In genomic region chr19:6556480-6556879, GRCh38 we compare ENCODE assay signal across 15 cellular contexts. TPM values are rescaled to one million over a fixed set of nuclear protein-coding genes. Genes with fewer than 3 reads are reported as not detected.
DNase-seq lines count a peak whose midpoint lies in the region; TF ChIP-seq lines count a peak whose summit lies in the region.
"Had no signal": no experiment of that assay in that cellular context is flagged by ENCODE, and none has a peak within 500 bp of the region (broad histone marks: within the 10 kb centered on the region; RNA-seq: fewer than 3 reads in every experiment).

No MANE protein-coding gene starts in this region.

- no peaks in the 10 kb centered on the region for H3K79me2 ChIP-seq in smooth muscle cell (ENCODE audit: low read depth)

- H3K36me3 ChIP-seq in brain microvascular endothelial cell (replicated peaks) (no peaks in the 10 kb centered on the region), smooth muscle cell (ENCODE audit: low read depth) (no peaks in the 10 kb centered on the region)
- H3K36me3 ChIP-seq: neutrophil had no signal

- H3K27ac ChIP-seq in brain microvascular endothelial cell (no peak overlapping the region), smooth muscle cell (ENCODE audit: low read depth) (no peak overlapping the region)
- H3K27ac ChIP-seq: neutrophil had no signal

- CTCF ChIA-PET in activated CD4-positive, alpha-beta memory T cell treated with anti-CD3 and anti-CD28 coated beads for 36 hours (lab: Charles Lee) = interaction anchor here (1.3 kb wide), 1 partner anchor 408 kb away, joined by 4 read pairs; no protein-coding TSS in a partner anchor
- CTCF ChIA-PET in activated CD4-positive, alpha-beta memory T cell treated with anti-CD3 and anti-CD28 coated beads, Interleukin-2, amount 10 ng/mL, durations not matched to agents 7 days and 5 days (lab: Charles Lee) = no interaction called here
- CTCF ChIA-PET in Calu3 (lab: Charles Lee) = no interaction called here

- DNase-seq in activated CD4-positive, alpha-beta memory T cell treated with anti-CD3 and anti-CD28 coated beads for 36 hours = peak; percentile 45
- no peak for DNase-seq in activated CD4-positive, alpha-beta memory T cell treated with anti-CD3 and anti-CD28 coated beads, Interleukin-2, amount 10 ng/mL, durations not matched to agents 7 days and 5 days
- DNase-seq in HCEC 1CT = peak; percentile 22
- peak; percentile 33 for DNase-seq in brain microvascular endothelial cell
- DNase-seq in smooth muscle cell (lab: John Stamatoyannopoulos, UW; ENCODE audit: unreplicated experiment) = no peak
- DNase-seq in NCI-H510A (lab: John Stamatoyannopoulos, UW) = no peak
- DNase-seq in G401 (ENCODE audit: low spot score) = no peak
- DNase-seq in Calu3 = no peak
- DNase-seq: activated CD4-positive, CD25-positive, alpha-beta regulatory T cell; activated T-cell treated with anti-CD3 and anti-CD28 coated beads, Interleukin-2, amount 50 U/mL, for 1 hour; NCI-H2171 treated with DMSO at 0.1 percent for 48 hours had no signal

- H4K20me1 ChIP-seq in smooth muscle cell (ENCODE audit: low read depth) = no peaks in the 10 kb centered on the region

- H3K9ac ChIP-seq in smooth muscle cell (ENCODE audit: low read depth) = no peak overlapping the region

- H3K4me1 Mint-ChIP-seq in activated CD4-positive, alpha-beta memory T cell treated with anti-CD3 and anti-CD28 coated beads for 36 hours (ENCODE audit: low read depth) = peaks cover 7% of the 10 kb centered on the region
- peaks cover 21% of the 10 kb centered on the region for H3K4me1 Mint-ChIP-seq in activated CD4-positive, alpha-beta memory T cell treated with anti-CD3 and anti-CD28 coated beads, Interleukin-2, amount 10 ng/mL, durations not matched to agents 7 days and 5 days
- H3K4me1 Mint-ChIP-seq in Calu3 (ENCODE audit: low read depth, unreplicated experiment) = no peaks in the 10 kb centered on the region

- peaks cover 9% of the 10 kb centered on the region for H3K4me1 ChIP-seq in smooth muscle cell (ENCODE audit: low read depth)

- H3K27ac Mint-ChIP-seq in activated CD4-positive, alpha-beta memory T cell treated with anti-CD3 and anti-CD28 coated beads for 36 hours = no peak overlapping the region
- no peak overlapping the region for H3K27ac Mint-ChIP-seq in activated CD4-positive, alpha-beta memory T cell treated with anti-CD3 and anti-CD28 coated beads, Interleukin-2, amount 10 ng/mL, durations not matched to agents 7 days and 5 days
- no peak overlapping the region for H3K27ac Mint-ChIP-seq in Calu3 (ENCODE audit: unreplicated experiment)

- POLR2A ChIA-PET in activated CD4-positive, alpha-beta memory T cell treated with anti-CD3 and anti-CD28 coated beads for 36 hours (lab: Charles Lee) = no interaction called here
- POLR2A ChIA-PET in activated CD4-positive, alpha-beta memory T cell treated with anti-CD3 and anti-CD28 coated beads, Interleukin-2, amount 10 ng/mL, durations not matched to agents 7 days and 5 days (lab: Charles Lee) = no interaction called here

- no peak overlapping the region for H2AFZ ChIP-seq in smooth muscle cell (ENCODE audit: low read depth)

- BruUV-seq in Calu3 (replicated peaks; lab: Mats Ljungman, UMichigan) = no TSS peak

- H3K9me3 Mint-ChIP-seq in activated CD4-positive, alpha-beta memory T cell treated with anti-CD3 and anti-CD28 coated beads for 36 hours = no peaks in the 10 kb centered on the region
- H3K9me3 Mint-ChIP-seq in activated CD4-positive, alpha-beta memory T cell treated with anti-CD3 and anti-CD28 coated beads, Interleukin-2, amount 10 ng/mL, durations not matched to agents 7 days and 5 days = no peaks in the 10 kb centered on the region
- no peaks in the 10 kb centered on the region for H3K9me3 Mint-ChIP-seq in Calu3 (ENCODE audit: low read depth, unreplicated experiment)

- H3K9me3 ChIP-seq in smooth muscle cell (replicated peaks; ENCODE audit: low read depth) = no peaks in the 10 kb centered on the region
- H3K9me3 ChIP-seq: neutrophil had no signal

- intact Hi-C loops in activated CD4-positive, alpha-beta memory T cell treated with anti-CD3 and anti-CD28 coated beads for 36 hours (cut with micrococcal nuclease) = no loop called here
- intact Hi-C loops in Calu3 (cut with micrococcal nuclease; ENCODE audit: unreplicated experiment) = no loop called here

- peak overlapping the region; percentile 49 for H3K4me2 ChIP-seq in smooth muscle cell

- 52% methylated on average over 7 of the region's 7 CpGs for whole genome bisulfite sequencing in smooth muscle cell (ENCODE audit: low lambda C conversion rate)

- in situ Hi-C loops in brain microvascular endothelial cell (cut with HindIII; ENCODE audit: low pct_ligation_motif_present, low sequenced_read_pairs) (no loop called here), G401 (cut with HindIII; ENCODE audit: low sequenced_read_pairs) (no loop called here)

- no peaks in the 10 kb centered on the region for H3K36me3 Mint-ChIP-seq in activated CD4-positive, alpha-beta memory T cell treated with anti-CD3 and anti-CD28 coated beads for 36 hours
- H3K36me3 Mint-ChIP-seq in activated CD4-positive, alpha-beta memory T cell treated with anti-CD3 and anti-CD28 coated beads, Interleukin-2, amount 10 ng/mL, durations not matched to agents 7 days and 5 days (ENCODE audit: low read depth) = no peaks in the 10 kb centered on the region
- H3K36me3 Mint-ChIP-seq in Calu3 (ENCODE audit: insufficient read depth, unreplicated experiment) = no peaks in the 10 kb centered on the region

- H3K27me3 Mint-ChIP-seq in activated CD4-positive, alpha-beta memory T cell treated with anti-CD3 and anti-CD28 coated beads for 36 hours = peaks cover 1% of the 10 kb centered on the region
- H3K27me3 Mint-ChIP-seq in activated CD4-positive, alpha-beta memory T cell treated with anti-CD3 and anti-CD28 coated beads, Interleukin-2, amount 10 ng/mL, durations not matched to agents 7 days and 5 days = peaks cover 2% of the 10 kb centered on the region
- no peaks in the 10 kb centered on the region for H3K27me3 Mint-ChIP-seq in Calu3 (ENCODE audit: unreplicated experiment)

- H3K4me3 ChIP-seq in brain microvascular endothelial cell (ENCODE audit: low read depth, low read length) = no peak overlapping the region
- H3K4me3 ChIP-seq in smooth muscle cell = no peak overlapping the region

- H3K27me3 ChIP-seq in brain microvascular endothelial cell (replicated peaks) = no peaks in the 10 kb centered on the region
- no peaks in the 10 kb centered on the region for H3K27me3 ChIP-seq in smooth muscle cell (ENCODE audit: low read depth)

- H3K4me3 Mint-ChIP-seq in activated CD4-positive, alpha-beta memory T cell treated with anti-CD3 and anti-CD28 coated beads for 36 hours = no peak overlapping the region
- no peak overlapping the region for H3K4me3 Mint-ChIP-seq in activated CD4-positive, alpha-beta memory T cell treated with anti-CD3 and anti-CD28 coated beads, Interleukin-2, amount 10 ng/mL, durations not matched to agents 7 days and 5 days
- no peak overlapping the region for H3K4me3 Mint-ChIP-seq in Calu3 (ENCODE audit: low read depth, unreplicated experiment)

- TF ChIP-seq CTCF in brain microvascular endothelial cell (IDR thresholded peaks at IDR 0.05; ENCODE audit: low read depth, low read length, missing control alignments) (no peak), smooth muscle cell (IDR thresholded peaks at IDR 0.05; ENCODE audit: borderline replicate concordance, insufficient read depth, poor library complexity, severe bottlenecking) (no peak), Calu3 (IDR thresholded peaks at IDR 0.05; ENCODE audit: unreplicated experiment) (no peak)

- H3F3A ChIP-seq in smooth muscle cell (ENCODE audit: low read depth) = no peaks in the 10 kb centered on the region

RNA-seq across cellular contexts. Expression of gene TNFSF9, which starts 25.7 kb away (rescaled TPM):
- 1 to 10 TPM; 1.2 to 1.4 TPM for total RNA-seq in activated CD4-positive, alpha-beta memory T cell treated with anti-CD3 and anti-CD28 coated beads for 36 hours
- total RNA-seq in activated CD4-positive, alpha-beta memory T cell treated with anti-CD3 and anti-CD28 coated beads, Interleukin-2, amount 10 ng/mL, durations not matched to agents 7 days and 5 days = 1 to 10 TPM; 5.7 to 5.8 TPM
- total RNA-seq in smooth muscle cell (1.3 and 3.4 TPM in 2 replicates), Calu3 (2022) (0.92 and 1.6 TPM in 2 replicates)
- 4.6 and 7.3 TPM in 2 replicates for polyA plus RNA-seq in smooth muscle cell
- 39.0 and 60.2 TPM in 2 replicates for total RNA-seq in G401 (2014; rRNA removed; shearing (Covaris generic))

RNA-seq across cellular contexts. Expression of gene CD70, which starts 34.5 kb away (rescaled TPM):
- 10 to 100 TPM in 1 of 2 experiments, 1 to 10 TPM in 1; 8.4 to 10.7 TPM for total RNA-seq in activated CD4-positive, alpha-beta memory T cell treated with anti-CD3 and anti-CD28 coated beads for 36 hours
- total RNA-seq in activated CD4-positive, alpha-beta memory T cell treated with anti-CD3 and anti-CD28 coated beads, Interleukin-2, amount 10 ng/mL, durations not matched to agents 7 days and 5 days = 10 to 100 TPM; 64.1 to 64.4 TPM
- 0.54 TPM in 1 of 2 replicates, not detected in the other for total RNA-seq in smooth muscle cell
- polyA plus RNA-seq in smooth muscle cell = not detected in 2 replicates
- total RNA-seq in G401 (2014; rRNA removed; shearing (Covaris generic)) = 131 and 143 TPM in 2 replicates
- 0.68 TPM in 1 of 2 replicates, not detected in the other for total RNA-seq in Calu3 (2022)
- total RNA-seq: dermis microvascular lymphatic vessel endothelial cell, fibroblast of lung, lung microvascular endothelial cell had no signal
- polyA plus RNA-seq: fibroblast of lung had no signal

RNA-seq across cellular contexts. Expression of gene TUBB4A, which starts 54.4 kb away (rescaled TPM):
- 10 to 100 TPM in 1 of 2 experiments, 1 to 10 TPM in 1; 8.3 to 11.2 TPM for total RNA-seq in activated CD4-positive, alpha-beta memory T cell treated with anti-CD3 and anti-CD28 coated beads for 36 hours
- total RNA-seq in activated CD4-positive, alpha-beta memory T cell treated with anti-CD3 and anti-CD28 coated beads, Interleukin-2, amount 10 ng/mL, durations not matched to agents 7 days and 5 days = 1 to 10 TPM; 2.5 to 3.0 TPM
- total RNA-seq in smooth muscle cell (not detected in 2 replicates), Calu3 (2022) (1.4 and 1.5 TPM in 2 replicates)
- polyA plus RNA-seq in smooth muscle cell = not detected in 2 replicates
- total RNA-seq in G401 (2014; rRNA removed; shearing (Covaris generic)) = 2.1 and 3.3 TPM in 2 replicates
- total RNA-seq: dermis microvascular lymphatic vessel endothelial cell, fibroblast of lung, lung microvascular endothelial cell had no signal
- polyA plus RNA-seq: fibroblast of lung had no signal

Comparison
In these comparisons a context has a peak if more than half of its experiments do, and no peak if none do; other contexts are left out.
1. DNase-seq: peak in activated CD4-positive, alpha-beta memory T cell treated with anti-CD3 and anti-CD28 coated beads for 36 hours (single experiment), HCEC 1CT (single experiment) and brain microvascular endothelial cell (single experiment); none in activated CD4-positive, alpha-beta memory T cell treated with anti-CD3 and anti-CD28 coated beads, Interleukin-2, amount 10 ng/mL, durations not matched to agents 7 days and 5 days (single experiment), smooth muscle cell (single experiment), NCI-H510A (single experiment), G401 (single experiment) and Calu3 (single experiment).
2. RNA of gene CD70, which starts 34.5 kb away (total RNA-seq): 131 to 143 TPM in G401 and 64.1 to 64.4 TPM in activated CD4-positive, alpha-beta memory T cell treated with anti-CD3 and anti-CD28 coated beads, Interleukin-2, amount 10 ng/mL, durations not matched to agents 7 days and 5 days; 8.4 to 10.7 TPM in activated CD4-positive, alpha-beta memory T cell treated with anti-CD3 and anti-CD28 coated beads for 36 hours, 0.68 TPM in Calu3 and 0.54 TPM in smooth muscle cell; every median in the first group is over 4 times any median in the second.